Comparison of ENCODE assay signal across 21 cellular contexts in the genomic region with DNA sequence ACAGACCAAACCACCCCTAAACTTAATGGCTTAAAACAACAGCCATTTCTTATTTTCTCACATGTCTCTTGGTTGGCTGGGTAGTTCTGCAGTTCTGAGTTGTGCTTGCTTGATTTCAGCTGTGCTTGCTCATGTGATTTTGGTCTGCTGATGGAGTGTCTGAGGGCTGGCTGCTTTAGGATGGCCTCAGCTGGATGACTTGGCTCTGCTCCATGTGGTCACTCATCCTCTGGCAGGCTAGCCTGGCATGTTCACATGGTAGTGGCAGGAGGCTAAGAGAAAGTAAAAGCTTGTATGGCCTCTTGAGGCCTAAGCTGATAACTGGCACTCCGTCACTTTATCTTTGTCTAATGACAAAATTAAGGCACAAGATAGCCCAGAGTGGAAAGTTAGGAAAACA. TPM values are rescaled to one million over a fixed set of nuclear protein-coding genes. Genes with fewer than 3 reads are reported as not detected.
DNase-seq lines count a peak whose midpoint lies in the region; ATAC-seq and TF ChIP-seq lines count a peak whose summit lies in the region.
"Had no signal": no experiment of that assay in that cellular context is flagged by ENCODE, and none has a peak within 500 bp of the region (broad histone marks: within the 10 kb centered on the region; RNA-seq: fewer than 3 reads in every experiment).

No MANE protein-coding gene starts in this region.

- intact Hi-C loops in heart left ventricle (cut with DNase I), result loop anchor here in 1 of 10 donors (5.0 kb wide), 1 partner anchor 158 kb away; no protein-coding TSS in a partner anchor

- H3K9me3 ChIP-seq in heart left ventricle (no peaks in the 10 kb centered on the region), SJCRH30 (replicated peaks) (no peaks in the 10 kb centered on the region)
- H3K9me3 ChIP-seq: body of pancreas, upper lobe of left lung had no signal

- H3K4me3 ChIP-seq in heart left ventricle (no peak overlapping the region), SJCRH30 (no peak overlapping the region)
- H3K4me3 ChIP-seq: body of pancreas, GM23338, upper lobe of left lung had no signal

- H3K36me3 ChIP-seq in heart left ventricle (no peaks in the 10 kb centered on the region), SJCRH30 (no peaks in the 10 kb centered on the region)
- H3K36me3 ChIP-seq: upper lobe of left lung, WERI-Rb-1 had no signal

- no peak for TF ChIP-seq CTCF in heart left ventricle (IDR thresholded peaks at IDR 0.05)

- peak; percentile 33 to 70 (median 68) for ATAC-seq in heart left ventricle
- ATAC-seq in GM19035 (IDR thresholded peaks at IDR 0.05; ENCODE audit: unreplicated experiment), result no peak
- ATAC-seq: activated T-cell treated with anti-CD3 and anti-CD28 coated beads, Interleukin-2, amount 50 U/mL, for 4 hours; body of pancreas; GM23338 had no signal

- in situ Hi-C loops in G401 (cut with HindIII; ENCODE audit: low sequenced_read_pairs), result no loop called here

- DNase-seq in G401 (ENCODE audit: low spot score), result peak; percentile 61
- DNase-seq in RPMI8226, result peak; percentile 42
- DNase-seq in heart left ventricle, result peak in 4 of 5 donors; percentile 51 to 77 (median 62)
- peak; percentile 54 for DNase-seq in pons (ENCODE audit: low spot score)
- DNase-seq in islet precursor cell, result no peak
- DNase-seq in SJCRH30, result no peak
- DNase-seq in NCI-H2107 (lab: John Stamatoyannopoulos, UW), result no peak
- DNase-seq: activated CD4-positive, alpha-beta memory T cell treated with anti-CD3 and anti-CD28 coated beads for 36 hours; activated T-cell treated with anti-CD3 and anti-CD28 coated beads, Interleukin-2, amount 50 U/mL, for 4 hours; body of pancreas; CD4-positive, alpha-beta T cell; foreskin melanocyte; NCI-H146; NCI-H446; stimulated activated naive CD4-positive, alpha-beta T cell; upper lobe of left lung; WERI-Rb-1 had no signal

- 44 to 62% (median 50%) methylated on average over 1 of the region's 1 CpG for WGBS in heart left ventricle, 4 donors

- peaks cover 0 to 46% (median 2%) of the 10 kb centered on the region in 9 donors for H3K27me3 ChIP-seq in heart left ventricle
- peaks cover 12% of the 10 kb centered on the region for H3K27me3 ChIP-seq in SJCRH30
- H3K27me3 ChIP-seq: body of pancreas had no signal

- peak overlapping the region in 4 of 12 donors; percentile 13 to 70 (median 44) for H3K27ac ChIP-seq in heart left ventricle
- H3K27ac ChIP-seq in SJCRH30, result no peak overlapping the region
- H3K27ac ChIP-seq: upper lobe of left lung, WERI-Rb-1 had no signal

- H3K4me1 ChIP-seq in heart left ventricle (peaks cover 0 to 45% (median 30%) of the 10 kb centered on the region in 12 donors), SJCRH30 (no peaks in the 10 kb centered on the region)

- no peak for TF ChIP-seq POLR2A in heart left ventricle (IDR thresholded peaks at IDR 0.05)

RNA-seq across cellular contexts. Expression of a gene that starts 4.1 kb away (rescaled TPM):
- total RNA-seq in G401 (2014; rRNA removed; shearing (Covaris generic)), result not detected in 2 replicates
- total RNA-seq in heart left ventricle, result 10 to 100 TPM in 2 of 9 donors, 1 to 10 TPM in 5, under 1 TPM in 2; 0.63 to 23.5 (median 2.9) TPM
- polyA plus RNA-seq in heart left ventricle, result under 1 TPM; 0.42 to 0.69 TPM
- not detected in 2 replicates for total RNA-seq in SJCRH30 (2014; rRNA removed; shearing (Covaris generic))
- total RNA-seq: CD4-positive, alpha-beta T cell; endothelial cell of umbilical vein; neural crest cell had no signal
- polyA plus RNA-seq: endothelial cell of umbilical vein had no signal

Comparison
In these comparisons a context has a peak if more than half of its experiments do, and no peak if none do; other contexts are left out.
1. DNase-seq: peak in G401 (single experiment), RPMI8226 (single experiment), heart left ventricle (4 of 5) and pons (single experiment); none in islet precursor cell (single experiment), SJCRH30 (0 of 2) and NCI-H2107 (single experiment).